ENCODE assay signal across 8 cellular contexts in the genomic region with DNA sequence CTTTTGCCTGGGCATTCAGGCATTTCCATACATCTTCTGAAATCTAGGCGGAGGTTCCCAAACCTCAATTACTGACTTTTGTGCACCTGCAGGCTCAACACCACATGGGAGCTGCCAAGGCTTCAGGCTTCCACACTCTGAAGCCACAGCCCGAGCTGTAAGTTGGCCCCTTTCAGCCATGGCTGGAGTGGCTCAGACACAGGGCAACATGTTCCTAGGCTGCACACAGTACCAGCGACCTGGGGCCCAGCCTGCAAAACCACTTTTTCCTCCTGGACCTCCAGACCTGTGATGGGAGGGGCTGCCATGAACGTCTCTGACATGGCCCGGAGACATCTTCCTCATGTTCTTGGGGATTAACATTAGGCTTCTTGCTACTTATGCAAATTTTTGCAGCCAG.
"Had no signal": no experiment of that assay in that cellular context is flagged by ENCODE, and none has a peak within 500 bp of the region (broad histone marks: within the 10 kb centered on the region; RNA-seq: fewer than 3 reads in every experiment).

No MANE protein-coding gene starts in this region.

- H3K27ac ChIP-seq: GM23248 had no signal

- H3K4me1 ChIP-seq: HAP-1 had no signal

- DNase-seq: GM23248, GOT3, H7, H9, HCEC 1CT, HFFc6 had no signal

- H3K36me3 ChIP-seq: HAP-1 had no signal

- H3K4me3 ChIP-seq: GM23248, GM23338, HAP-1 had no signal

- H3K9me3 ChIP-seq: HAP-1 had no signal
